8 cellular contexts compared by ENCODE assay signal in genomic region chr16:25030420-25031131, GRCh38. TPM values are rescaled to one million over a fixed set of nuclear protein-coding genes. Genes with fewer than 3 reads are reported as not detected.
DNase-seq lines count a peak whose midpoint lies in the region; ATAC-seq and TF ChIP-seq lines count a peak whose summit lies in the region.

No MANE protein-coding gene starts in this region.

- peak overlapping the region; percentile 70; the same call in 1 of the 2 replicates for H2AK5ac ChIP-seq in IMR-90 (ENCODE audit: low read depth, low read length)

- peaks cover 7% of the 10 kb centered on the region; the same call in 1 of the 2 replicates for H3K9me1 ChIP-seq in IMR-90 (ENCODE audit: insufficient read depth, low read length)

- H2BK15ac ChIP-seq in IMR-90 (ENCODE audit: low read depth, low read length): no peak overlapping the region

- no peak overlapping the region for H3K14ac ChIP-seq in IMR-90 (replicated peaks; ENCODE audit: low read depth, low read length)

- H4K5ac ChIP-seq in IMR-90 (ENCODE audit: low read depth, low read length): no peak overlapping the region; the same call in 1 of the 2 replicates

- no peak overlapping the region for H3K4me2 ChIP-seq in IMR-90 (ENCODE audit: low read depth, low read length)

- H3K4ac ChIP-seq in IMR-90 (ENCODE audit: low read depth, low read length): no peak overlapping the region

- WGBS in IMR-90 (ENCODE audit: extremely low coverage in 2 of 2, insufficient read length in 1 of 2), 2 experiments: no CpG with 5 or more reads among the region's 10 CpGs
- 70 to 74% (median 73%) methylated on average over 10 of the region's 10 CpGs for WGBS in stomach, 5 donors

- H3K4me1 ChIP-seq in IMR-90 (ENCODE audit: control insufficient read depth, insufficient read depth, low read length): peaks cover 7% of the 10 kb centered on the region
- H3K4me1 ChIP-seq in stomach: peaks cover 5 to 30% (median 23%) of the 10 kb centered on the region in 4 donors

- no peak overlapping the region for H3K27ac ChIP-seq in IMR-90 (ENCODE audit: insufficient read depth, low read length)
- H3K27ac ChIP-seq in stomach: peak overlapping the region in 2 of 5 donors; percentile 84 to 85

- TF ChIP-seq POLR2A in IMR-90 (IDR thresholded peaks at IDR 0.05; ENCODE audit: low read depth, low read length) (no peak), stomach (IDR thresholded peaks at IDR 0.05) (no peak)

- H3K9me3 ChIP-seq in IMR-90 (ENCODE audit: control insufficient read depth, insufficient read depth, low read length) (no peaks in the 10 kb centered on the region), stomach (no peaks in the 10 kb centered on the region)

- H3K36me3 ChIP-seq in IMR-90 (ENCODE audit: control insufficient read depth, insufficient read depth, low read length): no peaks in the 10 kb centered on the region
- no peaks in the 10 kb centered on the region for H3K36me3 ChIP-seq in stomach

- intact Hi-C loops in activated CD4-positive, alpha-beta T cell treated with anti-CD3 and anti-CD28 coated beads, Interleukin-2, amount 10 ng/mL, durations not matched to agents 24 days and 14 days (cut with micrococcal nuclease): loop anchor here (1.0 kb wide), 2 partner anchors 15 to 19 kb away; partner anchors contain the start of gene ARHGAP17
- intact Hi-C loops in IMR-90 (cut with micrococcal nuclease) (loop anchor here (5.0 kb wide), 1 partner anchor 173 kb away; no protein-coding TSS in a partner anchor), stomach (cut with DNase I; ENCODE audit: low total_unique reads) (no loop called here)

- H3K23ac ChIP-seq in IMR-90 (ENCODE audit: low read depth, low read length): no peak overlapping the region

- H3K18ac ChIP-seq in IMR-90 (ENCODE audit: low read depth, low read length): no peak overlapping the region

- TF ChIP-seq RAD21 in IMR-90 (IDR thresholded peaks at IDR 0.05; ENCODE audit: low read length): no peak

- in situ Hi-C loops in IMR-90 (cut with MboI; ENCODE audit: low sequenced_read_pairs): no loop called here

- no peaks in the 10 kb centered on the region for H3K27me3 Mint-ChIP-seq in activated CD4-positive, alpha-beta T cell treated with anti-CD3 and anti-CD28 coated beads, Interleukin-2, amount 10 ng/mL, durations not matched to agents 24 days and 14 days
- no peaks in the 10 kb centered on the region for H3K27me3 Mint-ChIP-seq in effector memory CD8-positive, alpha-beta T cell

- dilution Hi-C loops in IMR-90 (cut with HindIII; ENCODE audit: low sequenced_read_pairs, unreplicated experiment): no loop called here

- H2BK120ac ChIP-seq in IMR-90 (ENCODE audit: low read depth, low read length): no peak overlapping the region

- ATAC-seq in IMR-90 (ENCODE audit: low read depth): no peak
- ATAC-seq in effector memory CD8-positive, alpha-beta T cell (replicated peaks): no peak

- no peak overlapping the region for H3K4me3 ChIP-seq in IMR-90 (ENCODE audit: insufficient read depth, low read depth, low read length)
- peak overlapping the region in 3 of 4 donors; percentile 61 to 90 (median 87) for H3K4me3 ChIP-seq in stomach

- BruUV-seq in IMR-90 (replicated peaks; lab: Mats Ljungman, UMichigan): no TSS peak

- TF ChIP-seq EP300 in stomach (IDR thresholded peaks at IDR 0.05): no peak

- no peak overlapping the region for H2AFZ ChIP-seq in IMR-90 (replicated peaks; ENCODE audit: low read length, poor library complexity)

- CTCF ChIA-PET in IMR-90 (lab: Yijun Ruan, JAX): no interaction called here

- H2BK20ac ChIP-seq in IMR-90 (ENCODE audit: low read depth, low read length): no peak overlapping the region

- peak overlapping the region; percentile 98 for H3K27ac Mint-ChIP-seq in activated CD4-positive, alpha-beta T cell treated with anti-CD3 and anti-CD28 coated beads, Interleukin-2, amount 10 ng/mL, durations not matched to agents 24 days and 14 days
- H3K27ac Mint-ChIP-seq in effector memory CD8-positive, alpha-beta T cell: peak overlapping the region; percentile 93 to 95

- no peak overlapping the region for H2BK5ac ChIP-seq in IMR-90 (ENCODE audit: low read depth, low read length, poor library complexity, severe bottlenecking)

- no peak overlapping the region for H3K56ac ChIP-seq in IMR-90 (ENCODE audit: extremely low read depth, insufficient read depth, low read length)

- TF ChIP-seq CTCF in IMR-90 (conservative IDR thresholded peaks at IDR 0.05; ENCODE audit: low read depth, low read length) (no peak), stomach (IDR thresholded peaks at IDR 0.05) (no peak)

- H3K4me1 Mint-ChIP-seq in activated CD4-positive, alpha-beta T cell treated with anti-CD3 and anti-CD28 coated beads, Interleukin-2, amount 10 ng/mL, durations not matched to agents 24 days and 14 days: peaks cover 36% of the 10 kb centered on the region
- H3K4me1 Mint-ChIP-seq in effector memory CD8-positive, alpha-beta T cell (ENCODE audit: low read depth in 2 of 2): peaks cover 19 to 24% of the 10 kb centered on the region in 2 donors

- peak overlapping the region; percentile 89 for H3K4me3 Mint-ChIP-seq in activated CD4-positive, alpha-beta T cell treated with anti-CD3 and anti-CD28 coated beads, Interleukin-2, amount 10 ng/mL, durations not matched to agents 24 days and 14 days
- H3K4me3 Mint-ChIP-seq in effector memory CD8-positive, alpha-beta T cell: peak overlapping the region; percentile 97 to 98

- H4K20me1 ChIP-seq in IMR-90 (ENCODE audit: insufficient read depth, low read length): no peaks in the 10 kb centered on the region

- POLR2A ChIA-PET in IMR-90 (lab: Charles Lee; ENCODE audit: unreplicated experiment): no interaction called here

- DNase-seq in activated CD4-positive, alpha-beta T cell treated with anti-CD3 and anti-CD28 coated beads, Interleukin-2, amount 10 ng/mL, durations not matched to agents 24 days and 14 days: peak; percentile 74
- no peak for DNase-seq in activated CD4-positive, alpha-beta T cell treated with anti-CD3 and anti-CD28 coated beads for 4 hours
- no peak for DNase-seq in IMR-90
- DNase-seq in effector memory CD8-positive, alpha-beta T cell: no peak
- no peak for DNase-seq in stomach
- DNase-seq in iPS-NIHi11 (ENCODE audit: low spot score): no peak
- DNase-seq in occipital lobe (lab: John Stamatoyannopoulos, UW): no peak
- DNase-seq in NCI-H446 treated with DMSO at 0.1 percent for 48 hours (lab: John Stamatoyannopoulos, UW): no peak

- no peak overlapping the region for H2AK9ac ChIP-seq in IMR-90 (replicated peaks; ENCODE audit: low read depth, low read length, poor library complexity)

- no peak overlapping the region for H3K9ac ChIP-seq in IMR-90 (ENCODE audit: low read depth, low read length)

- no peaks in the 10 kb centered on the region for H3K9me3 Mint-ChIP-seq in activated CD4-positive, alpha-beta T cell treated with anti-CD3 and anti-CD28 coated beads, Interleukin-2, amount 10 ng/mL, durations not matched to agents 24 days and 14 days
- H3K9me3 Mint-ChIP-seq in effector memory CD8-positive, alpha-beta T cell: no peaks in the 10 kb centered on the region

- H3K27me3 ChIP-seq in IMR-90 (ENCODE audit: control insufficient read depth, insufficient read depth, low read length): no peaks in the 10 kb centered on the region
- no peaks in the 10 kb centered on the region for H3K27me3 ChIP-seq in stomach

- peak overlapping the region; percentile 64 to 71; a peak in 3 of 4 replicates for H4K8ac ChIP-seq in IMR-90 (ENCODE audit: low read depth in 2 of 2, low read length in 2 of 2)

- peaks cover 7 to 20% of the 10 kb centered on the region in 2 experiments for H3K79me1 ChIP-seq in IMR-90 (ENCODE audit: low read depth in 1 of 2, low read length in 2 of 2)

- no peaks in the 10 kb centered on the region for H3K36me3 Mint-ChIP-seq in activated CD4-positive, alpha-beta T cell treated with anti-CD3 and anti-CD28 coated beads, Interleukin-2, amount 10 ng/mL, durations not matched to agents 24 days and 14 days (ENCODE audit: low read depth)
- H3K36me3 Mint-ChIP-seq in effector memory CD8-positive, alpha-beta T cell (ENCODE audit: insufficient read depth): no peaks in the 10 kb centered on the region

- no peak overlapping the region for H4K91ac ChIP-seq in IMR-90 (ENCODE audit: insufficient read depth, low read depth, low read length)

TF ChIP-seq in IMR-90, 13 proteins besides CTCF, POLR2A, EP300 and RAD21 (continues in another document):
- TF ChIP-seq RFX5 (IDR thresholded peaks at IDR 0.05; ENCODE audit: low read depth, low read length) (no peak), BHLHE40 (IDR thresholded peaks at IDR 0.05; ENCODE audit: low read depth, low read length) (no peak), RCOR1 (IDR thresholded peaks at IDR 0.05; ENCODE audit: insufficient replicate concordance, low read length) (no peak), SMC3 (IDR thresholded peaks at IDR 0.05; ENCODE audit: low read depth, low read length) (no peak), MAZ (IDR thresholded peaks at IDR 0.05; ENCODE audit: borderline replicate concordance, low read depth, low read length) (no peak), CEBPB (IDR thresholded peaks at IDR 0.05; ENCODE audit: low read depth, low read length) (no peak), FOS (IDR thresholded peaks at IDR 0.05; ENCODE audit: low read depth, low read length) (no peak), ELK1 (IDR thresholded peaks at IDR 0.05; ENCODE audit: borderline replicate concordance, low read depth, low read length) (no peak), MAFK (IDR thresholded peaks at IDR 0.05; ENCODE audit: low read depth, low read length) (no peak), MXI1 (IDR thresholded peaks at IDR 0.05; ENCODE audit: borderline replicate concordance, low read depth, low read length) (no peak)

RNA-seq across cellular contexts. Expression of gene ARHGAP17, which starts 15.4 kb away (rescaled TPM):
- total RNA-seq in activated CD4-positive, alpha-beta T cell treated with anti-CD3 and anti-CD28 coated beads, Interleukin-2, amount 10 ng/mL, durations not matched to agents 24 days and 14 days: 74.0 and 74.9 TPM in 2 replicates
- total RNA-seq in IMR-90 (2012; rRNA removed): 27.6 and 29.4 TPM in 2 replicates
- 60.1 and 65.0 TPM in 2 replicates for polyA plus RNA-seq in IMR-90 (2012; rRNA removed)
- polyA plus RNA-seq in IMR-90 (2012; cell fraction: cytosol; rRNA removed): 40.0 and 40.7 TPM in 2 replicates
- polyA plus RNA-seq in IMR-90 (2012; cell fraction: nucleus; rRNA removed; ENCODE audit: low replicate concordance): 81.6 and 132 TPM in 2 replicates
- total RNA-seq in stomach: 100 to 1,000 TPM in 2 of 5 donors, 10 to 100 TPM in 3; 30.3 to 414 (median 74.9) TPM
- 10 to 100 TPM; 18.4 to 22.7 (median 20.5) TPM for polyA plus RNA-seq in stomach
- total RNA-seq in occipital lobe: 22.3 TPM
